ENCODE assay signal across 17 cellular contexts in genomic region chr20:35610833-35611427, GRCh38.
"Had no signal": no experiment of that assay in that cellular context is flagged by ENCODE, and none has a peak within 500 bp of the region (broad histone marks: within the 10 kb centered on the region; RNA-seq: fewer than 3 reads in every experiment).

No MANE protein-coding gene starts in this region.

- H3K9me3 ChIP-seq: ascending aorta, gastrocnemius medialis, heart right ventricle, left lung, ovary had no signal

- DNase-seq: activated CD4-positive, alpha-beta T cell treated with anti-CD3 and anti-CD28 coated beads, Interleukin-2, amount 50 U/mL, for 4 hours; activated CD4-positive, CD25-positive, alpha-beta regulatory T cell; activated gamma-delta T cell treated with Interleukin-2 at 50 U/mL for 16 hours; activated naive CD8-positive, alpha-beta T cell treated with anti-CD3 and anti-CD28 coated beads for 36 hours; activated T-cell treated with anti-CD3 and anti-CD28 coated beads, Interleukin-2, amount 50 U/mL, for 4 hours; gastrocnemius medialis; heart right ventricle; islet precursor cell; left lung; mesenchymal stem cell; ovary; stimulated activated CD4-positive, alpha-beta T cell treated with anti-CD3 and anti-CD28 coated beads, Interleukin-2, amount 100 ng/mL, for 48 hours; stimulated activated CD8-positive, alpha-beta memory T cell treated with anti-CD3 and anti-CD28 coated beads, Interleukin-4, amount 100 ng/mL, for 48 hours; T-helper 17 cell had no signal

- H3K4me3 ChIP-seq: ascending aorta, gastrocnemius medialis, heart right ventricle, left lung, ovary had no signal

- H3K4me3 Mint-ChIP-seq: activated naive CD8-positive, alpha-beta T cell treated with anti-CD3 and anti-CD28 coated beads for 36 hours; activated T-cell treated with anti-CD3 and anti-CD28 coated beads, Interleukin-2, amount 50 U/mL, for 4 hours; neural crest cell; stimulated activated naive CD8-positive, alpha-beta T cell treated with anti-CD3 and anti-CD28 coated beads, Interleukin-15, Interleukin-2, amounts not matched to agents 100 ng/mL and 50 ng/mL, for 24 hours; T-helper 17 cell had no signal

- H3K4me1 ChIP-seq: gastrocnemius medialis had no signal

- H3K9me3 Mint-ChIP-seq: activated naive CD8-positive, alpha-beta T cell treated with anti-CD3 and anti-CD28 coated beads for 36 hours; activated T-cell treated with anti-CD3 and anti-CD28 coated beads, Interleukin-2, amount 50 U/mL, for 4 hours; neural crest cell; stimulated activated naive CD8-positive, alpha-beta T cell treated with anti-CD3 and anti-CD28 coated beads, Interleukin-15, Interleukin-2, amounts not matched to agents 100 ng/mL and 50 ng/mL, for 24 hours had no signal

- H3K27me3 ChIP-seq: ascending aorta, gastrocnemius medialis, heart right ventricle, left lung, ovary had no signal

- H3K27me3 Mint-ChIP-seq: activated naive CD8-positive, alpha-beta T cell treated with anti-CD3 and anti-CD28 coated beads for 36 hours; stimulated activated naive CD8-positive, alpha-beta T cell treated with anti-CD3 and anti-CD28 coated beads, Interleukin-15, Interleukin-2, amounts not matched to agents 100 ng/mL and 50 ng/mL, for 24 hours; T-helper 17 cell had no signal

- H3K36me3 Mint-ChIP-seq: activated naive CD8-positive, alpha-beta T cell treated with anti-CD3 and anti-CD28 coated beads for 36 hours had no signal

- ATAC-seq: activated T-cell treated with anti-CD3 and anti-CD28 coated beads, Interleukin-2, amount 50 U/mL, for 4 hours; gastrocnemius medialis; heart right ventricle; left lung; T-helper 17 cell had no signal

- H3K36me3 ChIP-seq: ascending aorta, gastrocnemius medialis, heart right ventricle, left lung, ovary had no signal

- H3K27ac Mint-ChIP-seq: activated naive CD8-positive, alpha-beta T cell treated with anti-CD3 and anti-CD28 coated beads for 36 hours; stimulated activated naive CD8-positive, alpha-beta T cell treated with anti-CD3 and anti-CD28 coated beads, Interleukin-15, Interleukin-2, amounts not matched to agents 100 ng/mL and 50 ng/mL, for 24 hours; T-helper 17 cell had no signal

- H3K27ac ChIP-seq: ascending aorta, gastrocnemius medialis, heart right ventricle, left lung, ovary had no signal
